ENCODE assay signal across 9 cellular contexts in the genomic region with DNA sequence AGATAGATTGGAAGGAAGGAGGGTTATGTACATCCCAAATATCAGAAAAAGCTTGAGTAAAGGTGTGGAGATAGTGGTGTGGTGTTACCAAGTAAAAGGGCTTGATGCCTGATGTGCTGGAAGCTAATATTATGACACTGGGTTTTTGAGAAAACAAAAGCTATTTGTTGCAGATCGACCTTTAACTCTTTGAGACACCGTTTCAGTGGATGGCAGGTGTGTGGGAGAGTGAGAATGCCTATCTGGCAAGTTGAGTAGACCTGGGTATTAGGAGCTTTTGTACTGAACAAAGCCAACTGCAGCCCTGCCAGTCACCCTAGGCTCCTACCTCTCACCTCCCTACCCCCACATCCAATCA. TPM values are rescaled to one million over a fixed set of nuclear protein-coding genes. Genes with fewer than 3 reads are reported as not detected.
DNase-seq lines count a peak whose midpoint lies in the region; ATAC-seq and TF ChIP-seq lines count a peak whose summit lies in the region.
"Had no signal": no experiment of that assay in that cellular context is flagged by ENCODE, and none has a peak within 500 bp of the region (broad histone marks: within the 10 kb centered on the region; RNA-seq: fewer than 3 reads in every experiment).

No MANE protein-coding gene starts in this region.

- no peaks in the 10 kb centered on the region for H3K27me3 Mint-ChIP-seq in natural killer cell treated with Interleukin-12 subunit alpha and Interleukin-12 subunit beta and Interleukin-15 and Interleukin-18, amount 100 ng/mL, for 72 hours
- H3K27me3 Mint-ChIP-seq in natural killer cell (ENCODE audit: low read depth in 2 of 2) = no peaks in the 10 kb centered on the region

- peaks cover 26 to 29% of the 10 kb centered on the region in 2 donors for H3K4me1 Mint-ChIP-seq in natural killer cell treated with Interleukin-12 subunit alpha and Interleukin-12 subunit beta and Interleukin-15 and Interleukin-18, amount 100 ng/mL, for 72 hours (ENCODE audit: low read depth in 2 of 2)
- peaks cover 26 to 28% of the 10 kb centered on the region in 2 donors for H3K4me1 Mint-ChIP-seq in natural killer cell

- no peak overlapping the region for H3K27ac Mint-ChIP-seq in natural killer cell treated with Interleukin-12 subunit alpha and Interleukin-12 subunit beta and Interleukin-15 and Interleukin-18, amount 100 ng/mL, for 72 hours
- no peak overlapping the region for H3K27ac Mint-ChIP-seq in natural killer cell

- TF ChIP-seq CTCF in natural killer cell (IDR thresholded peaks at IDR 0.05) = no peak

- intact Hi-C loops in natural killer cell (cut with micrococcal nuclease) = loop anchor here (2.0 kb wide), 1 partner anchor 49 kb away; the partner anchor contains the start of gene AKR1A1

- peak overlapping the region; percentile 99 for H3K4me3 Mint-ChIP-seq in natural killer cell treated with Interleukin-12 subunit alpha and Interleukin-12 subunit beta and Interleukin-15 and Interleukin-18, amount 100 ng/mL, for 72 hours
- no peak overlapping the region for H3K4me3 Mint-ChIP-seq in natural killer cell

- no peak for DNase-seq in natural killer cell treated with Interleukin-12 subunit alpha and Interleukin-12 subunit beta and Interleukin-15 and Interleukin-18, amount 100 ng/mL, for 72 hours (ENCODE audit: low spot score)
- DNase-seq in natural killer cell (no peak), caudate nucleus (lab: John Stamatoyannopoulos, UW) (no peak), NCI-H446 (lab: John Stamatoyannopoulos, UW) (no peak), AG08395 (ENCODE audit: low spot score) (no peak)
- DNase-seq: activated gamma-delta T cell treated with Interleukin-2 at 50 U/mL for 16 hours; effector CD8-positive, alpha-beta T cell; heart right ventricle had no signal

- ATAC-seq in natural killer cell treated with Interleukin-12 subunit alpha and Interleukin-12 subunit beta and Interleukin-15 and Interleukin-18, amount 100 ng/mL, for 72 hours = no peak
- no peak for ATAC-seq in natural killer cell
- ATAC-seq in HG02759 (IDR thresholded peaks at IDR 0.05; ENCODE audit: unreplicated experiment) = no peak
- ATAC-seq: heart right ventricle had no signal

- peak overlapping the region; percentile 69 for H3K27ac ChIP-seq in caudate nucleus (ENCODE audit: low read depth, low read length)

- no peaks in the 10 kb centered on the region for H3K36me3 Mint-ChIP-seq in natural killer cell treated with Interleukin-12 subunit alpha and Interleukin-12 subunit beta and Interleukin-15 and Interleukin-18, amount 100 ng/mL, for 72 hours
- H3K36me3 Mint-ChIP-seq in natural killer cell = no peaks in the 10 kb centered on the region

- no peaks in the 10 kb centered on the region for H3K9me3 Mint-ChIP-seq in natural killer cell treated with Interleukin-12 subunit alpha and Interleukin-12 subunit beta and Interleukin-15 and Interleukin-18, amount 100 ng/mL, for 72 hours
- no peaks in the 10 kb centered on the region for H3K9me3 Mint-ChIP-seq in natural killer cell

RNA-seq across cellular contexts. Expression of gene MMACHC, which starts 1.4 kb away (rescaled TPM):
- 1 to 10 TPM; 3.8 to 5.6 TPM for total RNA-seq in natural killer cell treated with Interleukin-12 subunit alpha and Interleukin-12 subunit beta and Interleukin-15 and Interleukin-18, amount 100 ng/mL, for 72 hours
- total RNA-seq in natural killer cell = 1 to 10 TPM in 1 of 3 donors, under 1 TPM in 2; 0.73 to 1.5 (median 0.88) TPM

RNA-seq across cellular contexts. Expression of gene CCDC163, which starts 1.6 kb away (rescaled TPM):
- total RNA-seq in natural killer cell treated with Interleukin-12 subunit alpha and Interleukin-12 subunit beta and Interleukin-15 and Interleukin-18, amount 100 ng/mL, for 72 hours = 1 to 10 TPM; 2.4 to 8.4 TPM
- 1 to 10 TPM; 3.0 to 6.9 (median 5.8) TPM for total RNA-seq in natural killer cell

RNA-seq across cellular contexts. Expression of gene TESK2, which starts 10.5 kb away (rescaled TPM):
- 1 to 10 TPM; 2.4 to 4.0 TPM for total RNA-seq in natural killer cell treated with Interleukin-12 subunit alpha and Interleukin-12 subunit beta and Interleukin-15 and Interleukin-18, amount 100 ng/mL, for 72 hours
- 1 to 10 TPM; 5.1 to 7.4 (median 6.0) TPM for total RNA-seq in natural killer cell

RNA-seq across cellular contexts. Expression of gene PRDX1, which starts 20.2 kb away (rescaled TPM):
- 100 to 1,000 TPM; 246 to 396 TPM for total RNA-seq in natural killer cell treated with Interleukin-12 subunit alpha and Interleukin-12 subunit beta and Interleukin-15 and Interleukin-18, amount 100 ng/mL, for 72 hours
- 10 to 100 TPM; 24.8 to 39.1 (median 30.6) TPM for total RNA-seq in natural killer cell

RNA-seq across cellular contexts. Expression of gene AKR1A1, which starts 49.1 kb away (rescaled TPM):
- total RNA-seq in natural killer cell treated with Interleukin-12 subunit alpha and Interleukin-12 subunit beta and Interleukin-15 and Interleukin-18, amount 100 ng/mL, for 72 hours = 100 to 1,000 TPM; 137 to 181 TPM
- 10 to 100 TPM; 45.7 to 54.2 (median 53.9) TPM for total RNA-seq in natural killer cell
